9 cellular contexts compared by ENCODE assay signal in genomic region chr6:99434702-99435530, GRCh38. TPM values are rescaled to one million over a fixed set of nuclear protein-coding genes. Genes with fewer than 3 reads are reported as not detected.
A peak's percentile ranks its signal among the peaks of the same experiment; 100 is the strongest.
DNase-seq lines count a peak whose midpoint lies in the region; ATAC-seq and TF ChIP-seq lines count a peak whose summit lies in the region.
"Had no signal": no experiment of that assay in that cellular context is flagged by ENCODE, and none has a peak within 500 bp of the region (broad histone marks: within the 10 kb centered on the region; RNA-seq: fewer than 3 reads in every experiment).

No MANE protein-coding gene starts in this region.

- H3K4me1 Mint-ChIP-seq in T-helper 17 cell = peaks cover 2% of the 10 kb centered on the region
- H3K4me1 Mint-ChIP-seq in stimulated activated memory B cell treated with anti-CD40 and anti-IgM and Interleukin-4, amounts not matched to agents 10 μg/mL and 1 μg/mL and 100 μg/mL, for 72 hours = no peaks in the 10 kb centered on the region

- H3K36me3 Mint-ChIP-seq in T-helper 17 cell (ENCODE audit: low read depth) = no peaks in the 10 kb centered on the region
- H3K36me3 Mint-ChIP-seq in stimulated activated memory B cell treated with anti-CD40 and anti-IgM and Interleukin-4, amounts not matched to agents 10 μg/mL and 1 μg/mL and 100 μg/mL, for 72 hours = peaks cover 12% of the 10 kb centered on the region

- H3K27ac ChIP-seq in testis = no peak overlapping the region
- H3K27ac ChIP-seq: SJSA1 had no signal

- no peaks in the 10 kb centered on the region for H3K9me3 Mint-ChIP-seq in stimulated activated memory B cell treated with anti-CD40 and anti-IgM and Interleukin-4, amounts not matched to agents 10 μg/mL and 1 μg/mL and 100 μg/mL, for 72 hours

- H3K9me3 ChIP-seq in T-helper 17 cell (ENCODE audit: control insufficient read depth, low read length, poor library complexity, severe bottlenecking) = no peaks in the 10 kb centered on the region
- H3K9me3 ChIP-seq in testis = no peaks in the 10 kb centered on the region
- H3K9me3 ChIP-seq: SJSA1 had no signal

- 15 to 22% methylated on average over 3 of the region's 3 CpGs for WGBS in testis, 2 donors

- no peak overlapping the region for H3K4me3 Mint-ChIP-seq in T-helper 17 cell
- H3K4me3 Mint-ChIP-seq in stimulated activated memory B cell treated with anti-CD40 and anti-IgM and Interleukin-4, amounts not matched to agents 10 μg/mL and 1 μg/mL and 100 μg/mL, for 72 hours = no peak overlapping the region

- H3K27ac Mint-ChIP-seq in T-helper 17 cell = no peak overlapping the region
- H3K27ac Mint-ChIP-seq in stimulated activated memory B cell treated with anti-CD40 and anti-IgM and Interleukin-4, amounts not matched to agents 10 μg/mL and 1 μg/mL and 100 μg/mL, for 72 hours = no peak overlapping the region

- intact Hi-C loops in Right ventricle myocardium superior (cut with DNase I) (no loop called here), testis (cut with DNase I; ENCODE audit: low total_unique reads) (no loop called here)

- DNase-seq in DMS 273 (lab: John Stamatoyannopoulos, UW; ENCODE audit: unreplicated experiment) (peak; percentile 55), T-helper 17 cell (no peak), Right ventricle myocardium superior (no peak), testis (no peak)
- no peak for DNase-seq in activated effector memory CD4-positive, alpha-beta T cell treated with anti-CD3 and anti-CD28 coated beads, Interleukin-2, amount 50 U/mL, for 16 hours

- no peak overlapping the region for H3K4me3 ChIP-seq in testis
- H3K4me3 ChIP-seq: SJSA1 had no signal

- no peaks in the 10 kb centered on the region for H3K27me3 ChIP-seq in testis
- H3K27me3 ChIP-seq: SJSA1 had no signal

- H3K27me3 Mint-ChIP-seq in T-helper 17 cell = no peaks in the 10 kb centered on the region
- no peaks in the 10 kb centered on the region for H3K27me3 Mint-ChIP-seq in stimulated activated memory B cell treated with anti-CD40 and anti-IgM and Interleukin-4, amounts not matched to agents 10 μg/mL and 1 μg/mL and 100 μg/mL, for 72 hours

- TF ChIP-seq POLR2A in testis (IDR thresholded peaks at IDR 0.05) = no peak

- peak; percentile 6 to 80 (median 24) for TF ChIP-seq CTCF in testis (IDR thresholded peaks at IDR 0.05)

- ATAC-seq in GM19372 (IDR thresholded peaks at IDR 0.05; ENCODE audit: low read depth, unreplicated experiment) (peak; percentile 89), HG03521 (IDR thresholded peaks at IDR 0.05; ENCODE audit: unreplicated experiment) (peak; percentile 78), T-helper 17 cell (peak; percentile 83), Right ventricle myocardium superior (ENCODE audit: poor library complexity) (peak; percentile 77)
- no peak for ATAC-seq in stimulated activated memory B cell treated with anti-CD40 and anti-IgM and Interleukin-4, amounts not matched to agents 10 μg/mL and 1 μg/mL and 100 μg/mL, for 72 hours

- H3K36me3 ChIP-seq in testis (ENCODE audit: low read depth, missing control alignments) = no peaks in the 10 kb centered on the region

- no peaks in the 10 kb centered on the region for H3K4me1 ChIP-seq in testis
- H3K4me1 ChIP-seq: SJSA1 had no signal

RNA-seq across cellular contexts. Expression of gene PNISR, which starts 9.8 kb away (rescaled TPM):
- total RNA-seq in T-helper 17 cell (100 to 1,000 TPM; 266 to 276 TPM), Right ventricle myocardium superior (48.5 TPM), testis (100 to 1,000 TPM; 173 to 184 TPM)
- polyA plus RNA-seq in testis (ENCODE audit: insufficient read depth, low read depth, low replicate concordance) = 57.7 TPM

RNA-seq across cellular contexts. Expression of gene COQ3, which starts 40.9 kb away (rescaled TPM):
- total RNA-seq in T-helper 17 cell (1 to 10 TPM; 1.0 to 1.7 TPM), Right ventricle myocardium superior (39.7 TPM), testis (1 to 10 TPM; 2.3 to 2.8 TPM)
- polyA plus RNA-seq in testis (ENCODE audit: insufficient read depth, low read depth, low replicate concordance) = 4.8 TPM

Comparison
In these comparisons a context has a peak if more than half of its experiments do, and no peak if none do; other contexts are left out.
1. RNA of gene COQ3, which starts 40.9 kb away (total RNA-seq): 39.7 TPM in Right ventricle myocardium superior (single experiment); 2.3 to 2.8 TPM in testis and 1.0 to 1.7 TPM in T-helper 17 cell; every median in the first group is over 10 times any median in the second.